Comparison of ENCODE assay signal across 1 cellular context in genomic region chr1:210686841-210687240, GRCh38.
TF ChIP-seq lines count a peak whose summit lies in the region.

No MANE protein-coding gene starts in this region.

TF ChIP-seq in IMR-90, 13 proteins besides CTCF, POLR2A, EP300 and RAD21 (continued from another document):
- TF ChIP-seq USF2 (IDR thresholded peaks at IDR 0.05; ENCODE audit: low read depth, low read length) (no peak), RCOR1 (IDR thresholded peaks at IDR 0.05; ENCODE audit: insufficient replicate concordance, low read length) (no peak), CHD1 (IDR thresholded peaks at IDR 0.05; ENCODE audit: low read depth, low read length) (no peak), FOS (IDR thresholded peaks at IDR 0.05; ENCODE audit: low read depth, low read length) (no peak)
